ENCODE assay signal across 25 cellular contexts in genomic region chr16:85643631-85644030, GRCh38. TPM values are rescaled to one million over a fixed set of nuclear protein-coding genes. Genes with fewer than 3 reads are reported as not detected.
DNase-seq lines count a peak whose midpoint lies in the region; ATAC-seq, FAIRE-seq and TF ChIP-seq lines count a peak whose summit lies in the region.
"Had no signal": no experiment of that assay in that cellular context is flagged by ENCODE, and none has a peak within 500 bp of the region (broad histone marks: within the 10 kb centered on the region; RNA-seq: fewer than 3 reads in every experiment).

No MANE protein-coding gene starts in this region.

- peak overlapping the region; percentile 44 for H3K4me3 Mint-ChIP-seq in dendritic cell treated with granulocyte-macrophage colony-stimulating factor and Interleukin-4, amounts not matched to agents 40 ng/mL and 50 ng/mL, for 4 days
- H3K4me3 Mint-ChIP-seq: CD4-positive, alpha-beta memory T cell; GM23338; H9; HFFc6 had no signal

- TF ChIP-seq CTCF in RWPE1 (conservative IDR thresholded peaks at IDR 0.05; ENCODE audit: low read depth), result no peak

- no peaks in the 10 kb centered on the region for H3K9me3 ChIP-seq in BLaER1

- no peaks in the 10 kb centered on the region for H3K9me3 Mint-ChIP-seq in dendritic cell treated with granulocyte-macrophage colony-stimulating factor and Interleukin-4, amounts not matched to agents 40 ng/mL and 50 ng/mL, for 4 days
- H3K9me3 Mint-ChIP-seq: CD4-positive, alpha-beta memory T cell; GM23338; H9; HFFc6 had no signal

- ATAC-seq in HG03457 (IDR thresholded peaks at IDR 0.05; ENCODE audit: unreplicated experiment) (no peak), HG03139 (IDR thresholded peaks at IDR 0.05; ENCODE audit: unreplicated experiment) (no peak)
- ATAC-seq: GM12878, GM23338 had no signal

- H3K4me1 ChIP-seq in BLaER1 (peaks cover 99% of the 10 kb centered on the region), rectal smooth muscle tissue (ENCODE audit: control insufficient read depth, insufficient read depth, low read length) (peaks cover 5% of the 10 kb centered on the region)

- no peaks in the 10 kb centered on the region for H3K27me3 Mint-ChIP-seq in dendritic cell treated with granulocyte-macrophage colony-stimulating factor and Interleukin-4, amounts not matched to agents 40 ng/mL and 50 ng/mL, for 4 days
- H3K27me3 Mint-ChIP-seq: CD4-positive, alpha-beta memory T cell had no signal

- intact Hi-C loops in dendritic cell treated with granulocyte-macrophage colony-stimulating factor and Interleukin-4, amounts not matched to agents 40 ng/mL and 50 ng/mL, for 4 days (cut with micrococcal nuclease), result no loop called here

- no peak for FAIRE-seq in frontal cortex (lab: Jason Lieb, UNC)
- FAIRE-seq: GM12878 had no signal

- H3K27me3 ChIP-seq in BLaER1 (no peaks in the 10 kb centered on the region), rectal smooth muscle tissue (ENCODE audit: control insufficient read depth, insufficient read depth, low read length) (no peaks in the 10 kb centered on the region)

- H4K20me1 ChIP-seq in BLaER1, result peaks cover 100% of the 10 kb centered on the region

- no peak overlapping the region for H3K27ac ChIP-seq in BLaER1
- peak overlapping the region; percentile 88; the same call in 1 of the 2 replicates for H3K27ac ChIP-seq in RWPE1
- peak overlapping the region; percentile 43 for H3K27ac ChIP-seq in rectal smooth muscle tissue (ENCODE audit: low read depth, low read length)
- H3K27ac ChIP-seq: SK-N-MC had no signal

- peaks cover 76% of the 10 kb centered on the region for H3K36me3 Mint-ChIP-seq in dendritic cell treated with granulocyte-macrophage colony-stimulating factor and Interleukin-4, amounts not matched to agents 40 ng/mL and 50 ng/mL, for 4 days (ENCODE audit: low read depth)

- peak overlapping the region; percentile 94 for H3K4me2 ChIP-seq in BLaER1
- H3K4me2 ChIP-seq: GM23338 had no signal

- H3K36me3 ChIP-seq in BLaER1 (peaks cover 87% of the 10 kb centered on the region), rectal smooth muscle tissue (ENCODE audit: control insufficient read depth, insufficient read depth, low read length) (no peaks in the 10 kb centered on the region)

- POLR2A ChIA-PET in RWPE1 (lab: Yijun Ruan, JAX; ENCODE audit: low non-redundant PET), result interaction anchor here (0.5 kb wide), 2 partner anchors 28 to 42 kb away, joined by 3 read pairs; no protein-coding TSS in a partner anchor

- CTCF ChIA-PET in RWPE1 (lab: Yijun Ruan, JAX), result interaction anchor here (0.5 to 0.7 kb wide), 3 partner anchors 15 to 33 kb away, joined by 3 to 4 read pairs (median 3); no protein-coding TSS in a partner anchor

- H3K4me3 ChIP-seq in BLaER1, result no peak overlapping the region
- H3K4me3 ChIP-seq in rectal smooth muscle tissue (ENCODE audit: low read length), result no peak overlapping the region
- H3K4me3 ChIP-seq: GM12878, GM23338, SK-N-MC had no signal

- peaks cover 70% of the 10 kb centered on the region for H3K4me1 Mint-ChIP-seq in dendritic cell treated with granulocyte-macrophage colony-stimulating factor and Interleukin-4, amounts not matched to agents 40 ng/mL and 50 ng/mL, for 4 days (ENCODE audit: low read depth)

- no peak for DNase-seq in RWPE1 (ENCODE audit: low spot score)
- no peak for DNase-seq in frontal cortex (ENCODE audit: low spot score in 2 of 2)
- no peak for DNase-seq in epidermal melanocyte (ENCODE audit: insufficient read length, low spot score)
- DNase-seq: 8988T; ACHN; CD4-positive, alpha-beta memory T cell; DMS 273 treated with DMSO at 0.1 percent for 48 hours; EL; GDM1; H9; HFFc6; Karpas-422; NCI-H2081 treated with DMSO at 0.1 percent for 48 hours; NCI-H2171; NCI-H226; RPMI8226; SHP77 had no signal

- H3K27ac Mint-ChIP-seq in dendritic cell treated with granulocyte-macrophage colony-stimulating factor and Interleukin-4, amounts not matched to agents 40 ng/mL and 50 ng/mL, for 4 days, result peak overlapping the region; percentile 76
- H3K27ac Mint-ChIP-seq: GM23338, HFFc6 had no signal

- H3K9ac ChIP-seq in BLaER1 (no peak overlapping the region), rectal smooth muscle tissue (ENCODE audit: low read length) (no peak overlapping the region)

RNA-seq across cellular contexts. Expression of gene GSE1, which starts 30.5 kb away (rescaled TPM):
- total RNA-seq in frontal cortex, result 13.9 TPM

RNA-seq across cellular contexts. Expression of gene GINS2, which starts 45.1 kb away (rescaled TPM):
- total RNA-seq in frontal cortex, result 4.9 TPM
